8 cellular contexts compared by ENCODE assay signal in the genomic region with DNA sequence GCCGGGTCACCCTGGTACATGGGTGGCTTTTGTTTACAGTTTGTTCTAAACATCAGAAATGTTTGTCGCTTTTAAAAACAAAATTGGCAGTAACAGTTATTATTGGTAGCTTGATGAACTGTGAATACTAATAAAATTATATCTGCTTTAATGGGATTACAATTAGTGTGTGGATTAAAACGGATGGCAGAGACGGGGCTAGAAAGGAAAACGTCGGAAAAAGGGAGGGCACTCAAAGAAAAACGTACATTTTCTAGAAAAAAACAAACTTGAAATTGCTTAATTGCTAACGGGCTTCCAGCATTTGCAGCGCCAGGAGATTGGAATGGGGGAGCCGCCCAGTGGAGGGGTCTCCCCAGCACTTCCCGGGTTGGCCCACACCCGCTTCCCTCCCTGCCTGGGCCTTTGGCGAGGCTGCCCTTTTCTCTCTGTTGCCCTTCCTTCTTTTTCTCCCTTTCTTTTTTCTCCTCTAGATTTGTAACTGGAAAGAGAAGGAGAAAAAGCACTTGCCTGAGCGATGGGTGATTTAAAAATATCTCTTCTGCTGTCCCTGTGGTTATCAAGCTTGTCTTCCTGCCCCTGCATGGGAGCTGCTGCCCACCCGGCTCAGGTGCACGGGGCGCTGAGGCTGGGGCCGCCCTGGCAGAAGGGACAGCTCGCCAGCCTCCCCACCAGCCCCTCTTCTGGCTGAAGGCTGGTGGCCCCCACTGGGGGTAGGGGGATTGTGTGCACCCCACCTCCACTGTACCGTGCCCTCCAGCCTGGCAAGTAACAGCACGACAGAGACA. TPM values are rescaled to one million over a fixed set of nuclear protein-coding genes. Genes with fewer than 3 reads are reported as not detected.
DNase-seq lines count a peak whose midpoint lies in the region; ATAC-seq and TF ChIP-seq lines count a peak whose summit lies in the region.

No MANE protein-coding gene starts in this region.

- peaks cover 9 to 14% of the 10 kb centered on the region in 2 donors for H3K36me3 Mint-ChIP-seq in CD14-positive monocyte
- H3K36me3 Mint-ChIP-seq in progenitor cell of endocrine pancreas (ENCODE audit: insufficient read depth), result peaks cover 4% of the 10 kb centered on the region

- H3K4me3 ChIP-seq in SK-N-MC (peak overlapping the region; percentile 98), fibroblast of the aortic adventitia (ENCODE audit: low read depth, low read length) (peak overlapping the region; percentile 70)

- H3K27me3 Mint-ChIP-seq in CD14-positive monocyte (ENCODE audit: low read depth in 3 of 3), result peaks cover 0 to 2% (median 2%) of the 10 kb centered on the region in 3 donors
- peaks cover 6% of the 10 kb centered on the region for H3K27me3 Mint-ChIP-seq in progenitor cell of endocrine pancreas

- intact Hi-C loops in CD14-positive monocyte (cut with micrococcal nuclease), result loop anchor here in 1 of 2 donors (2.0 kb wide), 2 partner anchors 84 to 110 kb away; no protein-coding TSS in a partner anchor

- no peaks in the 10 kb centered on the region for H3K9me3 ChIP-seq in SK-N-MC (ENCODE audit: low read depth, low read length)

- H3K27ac ChIP-seq in SK-N-MC, result peak overlapping the region; percentile 98

- no peak for DNase-seq in CD14-positive monocyte (ENCODE audit: low spot score)
- DNase-seq in SK-N-MC (ENCODE audit: low read depth, low spot score), result no peak
- peak; percentile 75 for DNase-seq in fibroblast of the aortic adventitia (ENCODE audit: low read depth)
- DNase-seq in progenitor cell of endocrine pancreas (ENCODE audit: low spot score, unreplicated experiment), result no peak
- DNase-seq in stimulated activated CD4-positive, alpha-beta T cell treated with anti-CD3 and anti-CD28 coated beads, Interleukin-2, amount 100 ng/mL, for 24 hours, result no peak

- peak overlapping the region; percentile 99 for H3K9ac ChIP-seq in SK-N-MC (ENCODE audit: insufficient read length)

- TF ChIP-seq CTCF in CD14-positive monocyte (IDR thresholded peaks at IDR 0.05) (no peak), fibroblast of the aortic adventitia (IDR thresholded peaks at IDR 0.05; ENCODE audit: insufficient read depth, low read length) (no peak), progenitor cell of endocrine pancreas (IDR thresholded peaks at IDR 0.05; ENCODE audit: unreplicated experiment) (no peak)

- H3K36me3 ChIP-seq in SK-N-MC (ENCODE audit: insufficient read depth, low read length), result peaks cover 34% of the 10 kb centered on the region

- H3K4me1 Mint-ChIP-seq in CD14-positive monocyte, result peaks cover 39% of the 10 kb centered on the region
- H3K4me1 Mint-ChIP-seq in progenitor cell of endocrine pancreas (ENCODE audit: low read depth), result peaks cover 29% of the 10 kb centered on the region

- no peaks in the 10 kb centered on the region for H3K9me3 Mint-ChIP-seq in CD14-positive monocyte
- H3K9me3 Mint-ChIP-seq in progenitor cell of endocrine pancreas (ENCODE audit: low read depth), result no peaks in the 10 kb centered on the region

- no peak for TF ChIP-seq POLR2A in GM18505 (IDR thresholded peaks at IDR 0.05; ENCODE audit: borderline replicate concordance, extremely low read depth, insufficient read depth, insufficient read length)

- H3K4me3 Mint-ChIP-seq in CD14-positive monocyte (peak overlapping the region; percentile 95 to 97), progenitor cell of endocrine pancreas (ENCODE audit: low read depth) (peak overlapping the region; percentile 79)

- ATAC-seq in GM21528 (IDR thresholded peaks at IDR 0.05; ENCODE audit: low FRiP score, unreplicated experiment) (no peak), GM18505 (IDR thresholded peaks at IDR 0.05; ENCODE audit: unreplicated experiment) (no peak), HG02623 (IDR thresholded peaks at IDR 0.05; ENCODE audit: unreplicated experiment) (no peak)

- H3K27ac Mint-ChIP-seq in CD14-positive monocyte (peak overlapping the region in 3 of 7 donors; percentile 33 to 89 (median 68)), progenitor cell of endocrine pancreas (peak overlapping the region; percentile 94)

RNA-seq across cellular contexts. Expression of gene BAHCC1, which starts 5.9 kb away (rescaled TPM):
- under 1 TPM; 0.11 to 0.27 TPM for polyA plus RNA-seq in CD14-positive monocyte
- 11.7 and 14.3 TPM in 2 replicates for total RNA-seq in fibroblast of the aortic adventitia (ENCODE audit: low replicate concordance)
- total RNA-seq in progenitor cell of endocrine pancreas, result 36.9 and 40.5 TPM in 2 replicates
